27 cellular contexts compared by ENCODE assay signal in genomic region chr5:178281321-178281720, GRCh38.
"Had no signal": no experiment of that assay in that cellular context is flagged by ENCODE, and none has a peak within 500 bp of the region (broad histone marks: within the 10 kb centered on the region; RNA-seq: fewer than 3 reads in every experiment).

No MANE protein-coding gene starts in this region.

- H3K4me1 ChIP-seq: foreskin keratinocyte, testis had no signal

- H3K4me3 ChIP-seq: cardiac muscle cell, right lobe of liver, testis, vagina had no signal

- H3K27ac Mint-ChIP-seq: activated CD4-positive, alpha-beta T cell treated with anti-CD3 and anti-CD28 coated beads, Interleukin-2, amount 10 ng/mL, durations not matched to agents 7 days and 5 days; activated CD8-positive, alpha-beta memory T cell treated with anti-CD3 and anti-CD28 coated beads, Interleukin-2, amount 10 ng/mL, durations not matched to agents 7 days and 5 days; activated CD8-positive, alpha-beta T cell treated with anti-CD3 and anti-CD28 coated beads for 36 hours; activated naive CD4-positive, alpha-beta T cell treated with anti-CD3 and anti-CD28 coated beads, Interleukin-2, amount 10 ng/mL, durations not matched to agents 7 days and 5 days; dendritic cell treated with granulocyte-macrophage colony-stimulating factor and Interleukin-4, amounts not matched to agents 40 ng/mL and 50 ng/mL, for 4 days; nephron; T-helper 2 cell treated with Interferon-gamma antibody and Interleukin-4, amounts not matched to agents 5 μg/mL and 100 μg/mL, for 36 hours; type B pancreatic cell had no signal

- H3K9me3 Mint-ChIP-seq: type B pancreatic cell had no signal

- H3K4me3 Mint-ChIP-seq: activated CD4-positive, alpha-beta T cell treated with anti-CD3 and anti-CD28 coated beads, Interleukin-2, amount 10 ng/mL, durations not matched to agents 7 days and 5 days; activated CD8-positive, alpha-beta memory T cell treated with anti-CD3 and anti-CD28 coated beads, Interleukin-2, amount 10 ng/mL, durations not matched to agents 7 days and 5 days; activated CD8-positive, alpha-beta T cell treated with anti-CD3 and anti-CD28 coated beads for 36 hours; activated naive CD4-positive, alpha-beta T cell treated with anti-CD3 and anti-CD28 coated beads, Interleukin-2, amount 10 ng/mL, durations not matched to agents 7 days and 5 days; dendritic cell treated with granulocyte-macrophage colony-stimulating factor and Interleukin-4, amounts not matched to agents 40 ng/mL and 50 ng/mL, for 4 days; nephron; T-helper 2 cell treated with Interferon-gamma antibody and Interleukin-4, amounts not matched to agents 5 μg/mL and 100 μg/mL, for 36 hours; type B pancreatic cell had no signal

- H3K27me3 ChIP-seq: cardiac muscle cell, right lobe of liver, testis, vagina had no signal

- H3K9me3 ChIP-seq: right lobe of liver, testis had no signal

- H3K36me3 Mint-ChIP-seq: activated naive CD4-positive, alpha-beta T cell treated with anti-CD3 and anti-CD28 coated beads, Interleukin-2, amount 10 ng/mL, durations not matched to agents 7 days and 5 days; type B pancreatic cell had no signal

- H3K27me3 Mint-ChIP-seq: activated CD8-positive, alpha-beta T cell treated with anti-CD3 and anti-CD28 coated beads for 36 hours had no signal

- DNase-seq: activated CD4-positive, alpha-beta T cell treated with anti-CD3 and anti-CD28 coated beads, Interleukin-2, amount 10 ng/mL, durations not matched to agents 7 days and 5 days; activated CD4-positive, CD25-positive, alpha-beta regulatory T cell treated with anti-CD3 and anti-CD28 coated beads, Interleukin-2, amount 50 U/mL, for 72 hours; activated CD8-positive, alpha-beta memory T cell treated with anti-CD3 and anti-CD28 coated beads, Interleukin-2, amount 10 ng/mL, durations not matched to agents 7 days and 5 days; activated CD8-positive, alpha-beta T cell treated with anti-CD3 and anti-CD28 coated beads for 36 hours; activated effector memory CD4-positive, alpha-beta T cell treated with anti-CD3 and anti-CD28 coated beads, Interleukin-2, amount 50 U/mL, for 16 hours; activated naive CD4-positive, alpha-beta T cell treated with anti-CD3 and anti-CD28 coated beads, Interleukin-2, amount 10 ng/mL, durations not matched to agents 7 days and 5 days; activated T-cell treated with anti-CD3 and anti-CD28 coated beads for 4 hours; amygdala; effector CD8-positive, alpha-beta T cell; erythroblast; foreskin keratinocyte; kidney glomerular epithelial cell; left ventricle myocardium superior; midbrain; nucleus accumbens; small intestine; stimulated activated CD4-positive, alpha-beta T cell treated with anti-CD3 and anti-CD28 coated beads, Interleukin-15, amount 100 ng/mL, for 24 hours; stimulated activated naive CD4-positive, alpha-beta T cell; testis had no signal

- H3K27ac ChIP-seq: cardiac muscle cell, foreskin keratinocyte, right lobe of liver, testis, vagina, VCaP had no signal

- H3K36me3 ChIP-seq: cardiac muscle cell, right lobe of liver, vagina had no signal
